Comparison of ENCODE assay signal across 17 cellular contexts in the genomic region with DNA sequence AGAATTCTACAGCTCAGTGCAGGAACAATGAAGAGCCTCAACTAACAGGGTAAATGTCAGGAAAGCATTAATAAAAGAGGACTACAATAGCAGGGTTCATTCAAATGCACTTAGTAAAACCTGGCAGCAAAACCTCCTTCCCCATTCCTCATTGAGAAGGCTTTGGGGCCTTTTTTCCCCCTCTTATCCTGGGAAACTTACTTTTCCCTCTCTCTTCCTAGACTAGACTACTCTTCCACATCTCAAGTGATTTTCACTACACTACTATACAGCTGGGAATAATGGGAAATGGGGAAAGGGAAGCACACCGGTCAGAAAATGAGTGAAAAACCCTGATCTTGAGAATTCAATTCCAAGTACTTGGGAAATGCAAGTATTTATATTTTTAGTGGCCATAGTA. TPM values are rescaled to one million over a fixed set of nuclear protein-coding genes. Genes with fewer than 3 reads are reported as not detected.
A peak's percentile ranks its signal among the peaks of the same experiment; 100 is the strongest.
DNase-seq lines count a peak whose midpoint lies in the region; ATAC-seq and TF ChIP-seq lines count a peak whose summit lies in the region.
"Had no signal": no experiment of that assay in that cellular context is flagged by ENCODE, and none has a peak within 500 bp of the region (broad histone marks: within the 10 kb centered on the region; RNA-seq: fewer than 3 reads in every experiment).

No MANE protein-coding gene starts in this region.

- peak overlapping the region; percentile 1; the same call in 1 of the 2 replicates for H3K27ac ChIP-seq in KMS-11
- H3K27ac ChIP-seq: A549, right atrium auricular region had no signal

- no peaks in the 10 kb centered on the region for H3K27me3 ChIP-seq in KMS-11 (ENCODE audit: insufficient read depth, low read depth)
- H3K27me3 ChIP-seq in adipocyte (replicated peaks; ENCODE audit: control insufficient read depth, insufficient read depth, low read length) = no peaks in the 10 kb centered on the region
- H3K27me3 ChIP-seq: left lung, right atrium auricular region had no signal

- peaks cover 14% of the 10 kb centered on the region for H3K4me1 ChIP-seq in KMS-11 (ENCODE audit: low read depth, poor library complexity, severe bottlenecking)
- H3K4me1 ChIP-seq in adipocyte (ENCODE audit: control insufficient read depth, insufficient read depth, low read length) = peaks cover 39% of the 10 kb centered on the region

- no peak for ATAC-seq in activated CD8-positive, alpha-beta memory T cell treated with anti-CD3 and anti-CD28 coated beads, Interleukin-2, amount 10 ng/mL, durations not matched to agents 7 days and 5 days
- no peak for ATAC-seq in HG02870 (IDR thresholded peaks at IDR 0.05; ENCODE audit: unreplicated experiment)
- ATAC-seq: A549, left lung, PC-3 had no signal

- H3K36me3 ChIP-seq in KMS-11 (ENCODE audit: insufficient read depth) = peaks cover 64% of the 10 kb centered on the region; the same call in 1 of the 2 replicates
- H3K36me3 ChIP-seq in adipocyte (ENCODE audit: control insufficient read depth, insufficient read depth, low read length, severe bottlenecking) = peaks cover 99% of the 10 kb centered on the region

- H3K4me2 ChIP-seq in KMS-11 = no peak overlapping the region
- H3K4me2 ChIP-seq: A549 had no signal

- no peak overlapping the region for H2AFZ ChIP-seq in KMS-11 (ENCODE audit: low read depth)

- no peaks in the 10 kb centered on the region for H3K9me3 Mint-ChIP-seq in activated CD8-positive, alpha-beta memory T cell treated with anti-CD3 and anti-CD28 coated beads, Interleukin-2, amount 10 ng/mL, durations not matched to agents 7 days and 5 days (ENCODE audit: low read depth)
- no peaks in the 10 kb centered on the region for H3K9me3 Mint-ChIP-seq in progenitor cell of endocrine pancreas (ENCODE audit: low read depth)

- H3K4me3 Mint-ChIP-seq in activated CD8-positive, alpha-beta memory T cell treated with anti-CD3 and anti-CD28 coated beads, Interleukin-2, amount 10 ng/mL, durations not matched to agents 7 days and 5 days = no peak overlapping the region
- H3K4me3 Mint-ChIP-seq in progenitor cell of endocrine pancreas (ENCODE audit: low read depth) = no peak overlapping the region

- peaks cover 53% of the 10 kb centered on the region for H3K4me1 Mint-ChIP-seq in activated CD8-positive, alpha-beta memory T cell treated with anti-CD3 and anti-CD28 coated beads, Interleukin-2, amount 10 ng/mL, durations not matched to agents 7 days and 5 days
- peaks cover 5% of the 10 kb centered on the region for H3K4me1 Mint-ChIP-seq in progenitor cell of endocrine pancreas (ENCODE audit: low read depth)

- no peak for TF ChIP-seq CTCF in KMS-11 (conservative IDR thresholded peaks at IDR 0.05; ENCODE audit: low read depth, low read length)
- no peak for TF ChIP-seq CTCF in progenitor cell of endocrine pancreas (IDR thresholded peaks at IDR 0.05; ENCODE audit: unreplicated experiment)

- no peak overlapping the region for H3K4me3 ChIP-seq in KMS-11 (IDR thresholded peaks at IDR 0.05; ENCODE audit: insufficient read depth, low read depth, low read length)
- no peak overlapping the region for H3K4me3 ChIP-seq in adipocyte (ENCODE audit: low read length)
- H3K4me3 ChIP-seq: A549, left lung, right atrium auricular region had no signal

- H3K9ac ChIP-seq in KMS-11 (no peak overlapping the region), adipocyte (ENCODE audit: low read length) (peak overlapping the region; percentile 36)

- peak overlapping the region; percentile 64 for H3K27ac Mint-ChIP-seq in activated CD8-positive, alpha-beta memory T cell treated with anti-CD3 and anti-CD28 coated beads, Interleukin-2, amount 10 ng/mL, durations not matched to agents 7 days and 5 days
- H3K27ac Mint-ChIP-seq in progenitor cell of endocrine pancreas = peak overlapping the region; percentile 17

- no peak for DNase-seq in activated CD8-positive, alpha-beta memory T cell treated with anti-CD3 and anti-CD28 coated beads, Interleukin-2, amount 10 ng/mL, durations not matched to agents 7 days and 5 days
- no peak for DNase-seq in activated CD8-positive, alpha-beta memory T cell treated with anti-CD3 and anti-CD28 coated beads, Interleukin-2, amount 50 U/mL, for 4 hours
- DNase-seq in adipocyte (ENCODE audit: low read depth) (no peak), progenitor cell of endocrine pancreas (ENCODE audit: low spot score, unreplicated experiment) (no peak), H4 (ENCODE audit: low spot score) (no peak), NCI-H226 (no peak)
- DNase-seq: activated T-cell treated with anti-CD3 and anti-CD28 coated beads, Interleukin-2, amount 50 U/mL, for 48 hours; hypothalamus; KBM-7; left lung; NCI-H146; NCI-H510A; PC-3 had no signal

- CTCF ChIA-PET in activated CD8-positive, alpha-beta memory T cell treated with anti-CD3 and anti-CD28 coated beads, Interleukin-2, amount 10 ng/mL, durations not matched to agents 7 days and 5 days (lab: Charles Lee) = interaction anchor here (0.7 to 5.0 kb wide), 5 partner anchors 8 to 175 kb away, joined by 3 to 28 read pairs (median 5); partner anchors contain the start of genes NFS1 and ROMO1

- peaks cover 7% of the 10 kb centered on the region; the same call in 1 of the 2 replicates for H4K20me1 ChIP-seq in KMS-11 (ENCODE audit: insufficient read depth)

- no peaks in the 10 kb centered on the region for H3K9me3 ChIP-seq in adipocyte (ENCODE audit: control insufficient read depth, low read length)
- H3K9me3 ChIP-seq: A549, left lung, right atrium auricular region had no signal

- peaks cover 64% of the 10 kb centered on the region for H3K79me2 ChIP-seq in KMS-11 (ENCODE audit: insufficient read depth, low read depth)

- no peaks in the 10 kb centered on the region for H3K27me3 Mint-ChIP-seq in activated CD8-positive, alpha-beta memory T cell treated with anti-CD3 and anti-CD28 coated beads, Interleukin-2, amount 10 ng/mL, durations not matched to agents 7 days and 5 days
- no peaks in the 10 kb centered on the region for H3K27me3 Mint-ChIP-seq in progenitor cell of endocrine pancreas

- peaks cover 71% of the 10 kb centered on the region for H3K36me3 Mint-ChIP-seq in activated CD8-positive, alpha-beta memory T cell treated with anti-CD3 and anti-CD28 coated beads, Interleukin-2, amount 10 ng/mL, durations not matched to agents 7 days and 5 days
- H3K36me3 Mint-ChIP-seq in progenitor cell of endocrine pancreas (ENCODE audit: insufficient read depth) = peaks cover 30% of the 10 kb centered on the region

RNA-seq across cellular contexts. Expression of gene ROMO1, which starts 10.1 kb away (rescaled TPM):
- 100 to 1,000 TPM; 115 to 122 TPM for total RNA-seq in activated CD8-positive, alpha-beta memory T cell treated with anti-CD3 and anti-CD28 coated beads, Interleukin-2, amount 10 ng/mL, durations not matched to agents 7 days and 5 days
- 129 and 140 TPM in 2 replicates for total RNA-seq in progenitor cell of endocrine pancreas
- 392 and 407 TPM in 2 replicates for total RNA-seq in H4 (2014; rRNA removed; shearing (Covaris generic))

RNA-seq across cellular contexts. Expression of gene NFS1, which starts 10.1 kb away (rescaled TPM):
- total RNA-seq in activated CD8-positive, alpha-beta memory T cell treated with anti-CD3 and anti-CD28 coated beads, Interleukin-2, amount 10 ng/mL, durations not matched to agents 7 days and 5 days = 10 to 100 TPM; 34.6 to 35.1 TPM
- total RNA-seq in progenitor cell of endocrine pancreas = 13.7 and 16.8 TPM in 2 replicates
- 27.4 and 42.0 TPM in 2 replicates for total RNA-seq in H4 (2014; rRNA removed; shearing (Covaris generic))

RNA-seq across cellular contexts. Expression of gene RBM39, which starts 32.8 kb away (rescaled TPM):
- 100 to 1,000 TPM; 357 to 360 TPM for total RNA-seq in activated CD8-positive, alpha-beta memory T cell treated with anti-CD3 and anti-CD28 coated beads, Interleukin-2, amount 10 ng/mL, durations not matched to agents 7 days and 5 days
- total RNA-seq in progenitor cell of endocrine pancreas = 491 and 515 TPM in 2 replicates
- 162 and 164 TPM in 2 replicates for total RNA-seq in H4 (2014; rRNA removed; shearing (Covaris generic))

RNA-seq across cellular contexts. Expression of gene CPNE1, which starts 44.6 kb away (rescaled TPM):
- total RNA-seq in activated CD8-positive, alpha-beta memory T cell treated with anti-CD3 and anti-CD28 coated beads, Interleukin-2, amount 10 ng/mL, durations not matched to agents 7 days and 5 days = 100 to 1,000 TPM; 277 to 286 TPM
- 293 and 298 TPM in 2 replicates for total RNA-seq in progenitor cell of endocrine pancreas
- total RNA-seq in H4 (2014; rRNA removed; shearing (Covaris generic)) = 174 and 204 TPM in 2 replicates

RNA-seq across cellular contexts. Expression of gene RBM12, which starts 44.6 kb away (rescaled TPM):
- total RNA-seq in activated CD8-positive, alpha-beta memory T cell treated with anti-CD3 and anti-CD28 coated beads, Interleukin-2, amount 10 ng/mL, durations not matched to agents 7 days and 5 days = 100 to 1,000 TPM; 101 to 137 TPM
- 157 and 161 TPM in 2 replicates for total RNA-seq in progenitor cell of endocrine pancreas
- total RNA-seq in H4 (2014; rRNA removed; shearing (Covaris generic)) = 37.1 and 62.3 TPM in 2 replicates
